Comparison of ENCODE assay signal across 1 cellular context in the genomic region with DNA sequence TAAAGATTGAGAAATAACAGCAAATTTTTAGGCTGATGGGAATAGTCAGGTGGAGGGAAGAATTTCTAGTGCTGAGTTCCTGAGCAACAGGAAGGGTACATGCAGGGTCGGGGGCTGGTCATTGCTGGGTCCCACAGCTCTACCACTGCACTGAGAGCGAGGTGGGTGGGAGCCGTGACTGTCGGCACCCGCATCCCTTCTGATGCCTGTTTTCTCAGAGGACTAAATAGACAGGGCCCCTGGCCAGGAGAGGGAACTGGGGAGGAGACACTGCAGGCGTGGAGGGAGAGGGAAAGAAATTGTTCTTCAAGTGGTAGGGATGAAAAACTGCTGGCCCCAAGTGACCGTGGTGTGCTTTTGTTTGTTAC.
TF ChIP-seq lines count a peak whose summit lies in the region.

No MANE protein-coding gene starts in this region.

TF ChIP-seq in A549, 52 proteins besides CTCF, POLR2A, EP300 and RAD21:
- TF ChIP-seq MAZ (IDR thresholded peaks at IDR 0.05; ENCODE audit: borderline replicate concordance, low read depth, low read length) (no peak), POLR2AphosphoS2 (conservative IDR thresholded peaks at IDR 0.05; ENCODE audit: low read length) (0 out of 2 replicates have a peak, but pooled peaks have one; percentile 49), RCOR1 (IDR thresholded peaks at IDR 0.05; ENCODE audit: low read depth, low read length) (no peak), HES2 (IDR thresholded peaks at IDR 0.05) (no peak), FOSB (CRISPR knock-in tag; IDR thresholded peaks at IDR 0.05) (peak; percentile 39; the same call in 1 of the 2 replicates), GATA3 (IDR thresholded peaks at IDR 0.05; ENCODE audit: borderline replicate concordance) (no peak)
- TF ChIP-seq, protein P1, sequence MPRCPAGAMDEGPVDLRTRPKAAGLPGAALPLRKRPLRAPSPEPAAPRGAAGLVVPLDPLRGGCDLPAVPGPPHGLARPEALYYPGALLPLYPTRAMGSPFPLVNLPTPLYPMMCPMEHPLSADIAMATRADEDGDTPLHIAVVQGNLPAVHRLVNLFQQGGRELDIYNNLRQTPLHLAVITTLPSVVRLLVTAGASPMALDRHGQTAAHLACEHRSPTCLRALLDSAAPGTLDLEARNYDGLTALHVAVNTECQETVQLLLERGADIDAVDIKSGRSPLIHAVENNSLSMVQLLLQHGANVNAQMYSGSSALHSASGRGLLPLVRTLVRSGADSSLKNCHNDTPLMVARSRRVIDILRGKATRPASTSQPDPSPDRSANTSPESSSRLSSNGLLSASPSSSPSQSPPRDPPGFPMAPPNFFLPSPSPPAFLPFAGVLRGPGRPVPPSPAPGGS (IDR thresholded peaks at IDR 0.05): no peak
- TF ChIP-seq, protein P2, sequence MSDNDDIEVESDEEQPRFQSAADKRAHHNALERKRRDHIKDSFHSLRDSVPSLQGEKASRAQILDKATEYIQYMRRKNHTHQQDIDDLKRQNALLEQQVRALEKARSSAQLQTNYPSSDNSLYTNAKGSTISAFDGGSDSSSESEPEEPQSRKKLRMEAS (IDR thresholded peaks at IDR 0.05): no peak
TF ChIP-seq in A549: peak in this region for 2.
